22 cellular contexts compared by ENCODE assay signal in genomic region chr2:8169443-8169842, GRCh38.
DNase-seq lines count a peak whose midpoint lies in the region; ATAC-seq, FAIRE-seq and TF ChIP-seq lines count a peak whose summit lies in the region.
"Had no signal": no experiment of that assay in that cellular context is flagged by ENCODE, and none has a peak within 500 bp of the region (broad histone marks: within the 10 kb centered on the region; RNA-seq: fewer than 3 reads in every experiment).

No MANE protein-coding gene starts in this region.

- H3K36me3 ChIP-seq in bronchial epithelial cell (ENCODE audit: control insufficient read depth, insufficient read depth, low read length) = no peaks in the 10 kb centered on the region
- no peaks in the 10 kb centered on the region for H3K36me3 ChIP-seq in CD8-positive, alpha-beta memory T cell (ENCODE audit: insufficient read depth, low read length)
- no peaks in the 10 kb centered on the region for H3K36me3 ChIP-seq in naive thymus-derived CD4-positive, alpha-beta T cell (ENCODE audit: control insufficient read depth in 2 of 3, insufficient read depth in 3 of 3, low read length in 3 of 3)
- H3K36me3 ChIP-seq: HAP-1, left ventricle myocardium inferior, upper lobe of right lung had no signal

- FAIRE-seq in bronchial epithelial cell (lab: Jason Lieb, UNC) = no peak
- FAIRE-seq: A549, TTC549 had no signal

- H3K4me1 Mint-ChIP-seq in CD8-positive, alpha-beta memory T cell = peaks cover 12 to 20% (median 14%) of the 10 kb centered on the region in 3 donors
- peaks cover 0 to 12% (median 0%) of the 10 kb centered on the region in 7 donors for H3K4me1 Mint-ChIP-seq in naive thymus-derived CD4-positive, alpha-beta T cell

- CTCF ChIA-PET in CD8-positive, alpha-beta memory T cell (lab: Charles Lee) = no interaction called here
- CTCF ChIA-PET in naive thymus-derived CD4-positive, alpha-beta T cell (lab: Charles Lee) = no interaction called here

- peaks cover 0 to 11% (median 2%) of the 10 kb centered on the region in 3 donors for H3K36me3 Mint-ChIP-seq in CD8-positive, alpha-beta memory T cell
- peaks cover 0 to 10% (median 0%) of the 10 kb centered on the region in 5 donors for H3K36me3 Mint-ChIP-seq in naive thymus-derived CD4-positive, alpha-beta T cell
- H3K36me3 Mint-ChIP-seq: brain had no signal

- no peak for ATAC-seq in GM19395 (IDR thresholded peaks at IDR 0.05; ENCODE audit: unreplicated experiment)
- no peak for ATAC-seq in naive thymus-derived CD4-positive, alpha-beta T cell
- ATAC-seq: A549; activated CD8-positive, alpha-beta T cell treated with anti-CD3 and anti-CD28 coated beads, Interleukin-2, amount 10 ng/mL, durations not matched to agents 7 days and 5 days; right cardiac atrium; upper lobe of right lung had no signal

- H3K27ac Mint-ChIP-seq in CD8-positive, alpha-beta memory T cell = peak overlapping the region in 1 of 8 donors; percentile 81
- H3K27ac Mint-ChIP-seq in naive thymus-derived CD4-positive, alpha-beta T cell = no peak overlapping the region
- H3K27ac Mint-ChIP-seq: activated CD8-positive, alpha-beta T cell treated with anti-CD3 and anti-CD28 coated beads, Interleukin-2, amount 10 ng/mL, durations not matched to agents 7 days and 5 days had no signal

- H3K9me3 Mint-ChIP-seq in CD8-positive, alpha-beta memory T cell = no peaks in the 10 kb centered on the region
- peaks cover 0 to 5% (median 0%) of the 10 kb centered on the region in 11 donors for H3K9me3 Mint-ChIP-seq in naive thymus-derived CD4-positive, alpha-beta T cell

- no peaks in the 10 kb centered on the region for H3K9me3 ChIP-seq in CD8-positive, alpha-beta memory T cell (ENCODE audit: low read length)
- H3K9me3 ChIP-seq in naive thymus-derived CD4-positive, alpha-beta T cell (ENCODE audit: control insufficient read depth in 2 of 3, low read length in 3 of 3) = no peaks in the 10 kb centered on the region
- H3K9me3 ChIP-seq: A549, HAP-1, left ventricle myocardium inferior, upper lobe of right lung had no signal

- POLR2A ChIA-PET in CD8-positive, alpha-beta memory T cell (lab: Charles Lee) = no interaction called here
- POLR2A ChIA-PET in naive thymus-derived CD4-positive, alpha-beta T cell (lab: Charles Lee) = no interaction called here

- peak; percentile 66 for DNase-seq in AG08395 (ENCODE audit: low spot score)
- DNase-seq in LHCN-M2 (ENCODE audit: low read depth) = peak; percentile 88
- peak; percentile 32 for DNase-seq in bronchial epithelial cell (ENCODE audit: low read depth)
- peak; percentile 11 for DNase-seq in middle frontal gyrus (ENCODE audit: extremely low spot score, low spot score)
- no peak for DNase-seq in stimulated activated CD4-positive, alpha-beta T cell treated with anti-CD3 and anti-CD28 coated beads, Interleukin-4, amount 100 ng/mL, for 4 hours
- no peak for DNase-seq in CD8-positive, alpha-beta memory T cell
- DNase-seq in naive thymus-derived CD4-positive, alpha-beta T cell = no peak
- DNase-seq: activated CD8-positive, alpha-beta T cell treated with anti-CD3 and anti-CD28 coated beads, Interleukin-2, amount 10 ng/mL, durations not matched to agents 7 days and 5 days; activated effector memory CD4-positive, alpha-beta T cell treated with Interleukin-2 at 50 U/mL for 16 hours; Calu3; KBM-7; left ventricle myocardium inferior; NCI-H1417 treated with DMSO at 0.1 percent for 48 hours; NCI-H446 treated with DMSO at 0.1 percent for 48 hours; right cardiac atrium; stimulated activated CD4-positive, alpha-beta T cell treated with anti-CD3 and anti-CD28 coated beads, Interleukin-4, amount 100 ng/mL, for 24 hours; upper lobe of right lung had no signal

- H3K27me3 ChIP-seq in bronchial epithelial cell (ENCODE audit: control insufficient read depth, insufficient read depth, low read length) = no peaks in the 10 kb centered on the region
- no peaks in the 10 kb centered on the region for H3K27me3 ChIP-seq in CD8-positive, alpha-beta memory T cell (ENCODE audit: insufficient read depth, low read length, poor library complexity, severe bottlenecking)
- no peaks in the 10 kb centered on the region for H3K27me3 ChIP-seq in naive thymus-derived CD4-positive, alpha-beta T cell (ENCODE audit: control insufficient read depth in 2 of 2, insufficient read depth in 2 of 2, low read length in 2 of 2)
- H3K27me3 ChIP-seq: upper lobe of right lung had no signal

- intact Hi-C loops in naive thymus-derived CD4-positive, alpha-beta T cell (cut with micrococcal nuclease) = no loop called here

- TF ChIP-seq CTCF in bronchial epithelial cell (IDR thresholded peaks at IDR 0.05; ENCODE audit: insufficient read depth, low read length, severe bottlenecking) = no peak

- no peak overlapping the region for H3K4me3 ChIP-seq in bronchial epithelial cell (ENCODE audit: low read depth, low read length)
- no peak overlapping the region for H3K4me3 ChIP-seq in CD8-positive, alpha-beta memory T cell (ENCODE audit: low read length)
- H3K4me3 ChIP-seq in naive thymus-derived CD4-positive, alpha-beta T cell (ENCODE audit: low read length) = no peak overlapping the region
- H3K4me3 ChIP-seq: A549, HAP-1, left ventricle myocardium inferior, upper lobe of right lung had no signal

- H3K27me3 Mint-ChIP-seq in CD8-positive, alpha-beta memory T cell = no peaks in the 10 kb centered on the region
- H3K27me3 Mint-ChIP-seq in naive thymus-derived CD4-positive, alpha-beta T cell = peaks cover 0 to 7% (median 3%) of the 10 kb centered on the region in 5 donors
- H3K27me3 Mint-ChIP-seq: brain had no signal

- H3K27ac ChIP-seq in CD8-positive, alpha-beta memory T cell (ENCODE audit: low read depth, low read length) = no peak overlapping the region
- no peak overlapping the region for H3K27ac ChIP-seq in naive thymus-derived CD4-positive, alpha-beta T cell (ENCODE audit: low read depth, low read length)
- H3K27ac ChIP-seq: A549, left ventricle myocardium inferior, upper lobe of right lung had no signal

- no peak overlapping the region for H3K4me3 Mint-ChIP-seq in CD8-positive, alpha-beta memory T cell
- H3K4me3 Mint-ChIP-seq in naive thymus-derived CD4-positive, alpha-beta T cell = no peak overlapping the region
- H3K4me3 Mint-ChIP-seq: activated CD8-positive, alpha-beta T cell treated with anti-CD3 and anti-CD28 coated beads, Interleukin-2, amount 10 ng/mL, durations not matched to agents 7 days and 5 days; brain had no signal

- no peaks in the 10 kb centered on the region for H3K4me1 ChIP-seq in CD8-positive, alpha-beta memory T cell (ENCODE audit: insufficient read depth, low read length)
- peaks cover 0 to 9% of the 10 kb centered on the region in 2 donors for H3K4me1 ChIP-seq in naive thymus-derived CD4-positive, alpha-beta T cell (ENCODE audit: control insufficient read depth in 2 of 2, insufficient read depth in 2 of 2, low read length in 2 of 2)
- H3K4me1 ChIP-seq: A549, HAP-1, upper lobe of right lung had no signal

Comparison
In these comparisons a context has a peak if more than half of its experiments do, and no peak if none do; other contexts are left out.
1. DNase-seq: peak in AG08395 (single experiment), LHCN-M2 (single experiment), bronchial epithelial cell (single experiment) and middle frontal gyrus (single experiment); none in stimulated activated CD4-positive, alpha-beta T cell treated with anti-CD3 and anti-CD28 coated beads, Interleukin-4, amount 100 ng/mL, for 4 hours (0 of 2), CD8-positive, alpha-beta memory T cell (0 of 5) and naive thymus-derived CD4-positive, alpha-beta T cell (0 of 9).